ENCODE assay signal across 8 cellular contexts in genomic region chr7:39609462-39610149, GRCh38. TPM values are rescaled to one million over a fixed set of nuclear protein-coding genes. Genes with fewer than 3 reads are reported as not detected.
DNase-seq lines count a peak whose midpoint lies in the region; ATAC-seq and TF ChIP-seq lines count a peak whose summit lies in the region.

No MANE protein-coding gene starts in this region.

- TF ChIP-seq CTCF in fibroblast of villous mesenchyme (IDR thresholded peaks at IDR 0.05; ENCODE audit: insufficient read depth, low read depth, low read length) (peak; percentile 19), psoas muscle (IDR thresholded peaks at IDR 0.05) (no peak)

- H3K9me3 ChIP-seq in psoas muscle = no peaks in the 10 kb centered on the region

- H3K4me3 ChIP-seq in fibroblast of villous mesenchyme (ENCODE audit: low read depth, low read length) = peak overlapping the region; percentile 33
- H3K4me3 ChIP-seq in psoas muscle = peak overlapping the region; percentile 54

- H3K27ac ChIP-seq in psoas muscle = peak overlapping the region; percentile 61

- ATAC-seq in psoas muscle (peak in 2 of 4 donors; percentile 27 to 38), GM21786 (IDR thresholded peaks at IDR 0.05; ENCODE audit: unreplicated experiment) (no peak)

- whole genome bisulfite sequencing in psoas muscle, 3 donors = 13 to 21% (median 14%) methylated on average over 33 to 38 of the region's 38 CpGs

- no peaks in the 10 kb centered on the region for H3K4me1 ChIP-seq in psoas muscle

- intact Hi-C loops in psoas muscle (cut with DNase I) = no loop called here

- peak; percentile 35 for DNase-seq in activated CD4-positive, alpha-beta T cell treated with anti-CD3 and anti-CD28 coated beads for 48 hours
- no peak for DNase-seq in activated CD4-positive, alpha-beta T cell treated with anti-CD3 and anti-CD28 coated beads, Interleukin-2, amount 50 U/mL, for 4 hours
- peak; percentile 32 for DNase-seq in activated CD4-positive, CD25-positive, alpha-beta regulatory T cell treated with anti-CD3 and anti-CD28 coated beads, Interleukin-2, amount 50 U/mL, for 72 hours
- DNase-seq in fibroblast of villous mesenchyme (ENCODE audit: low read depth) = no peak
- DNase-seq in psoas muscle = peak in 1 of 2 donors; percentile 21
- no peak for DNase-seq in NCI-H1048 (lab: John Stamatoyannopoulos, UW)
- no peak for DNase-seq in COLO668 (lab: John Stamatoyannopoulos, UW; ENCODE audit: unreplicated experiment)

- H3K27me3 ChIP-seq in psoas muscle (ENCODE audit: insufficient read depth in 3 of 3, low read length in 2 of 3) = peaks cover 0 to 16% (median 4%) of the 10 kb centered on the region in 3 donors

- H3K36me3 ChIP-seq in psoas muscle (ENCODE audit: insufficient read depth in 1 of 2, low read depth in 1 of 2) = no peaks in the 10 kb centered on the region

RNA-seq across cellular contexts. Expression of gene RALA, which starts 13.8 kb away (rescaled TPM):
- total RNA-seq in fibroblast of villous mesenchyme (20.3 and 22.2 TPM in 2 replicates), psoas muscle (10 to 100 TPM; 15.7 to 19.3 (median 17.7) TPM)
- 10 to 100 TPM; 15.1 to 33.9 (median 28.7) TPM for polyA plus RNA-seq in psoas muscle

RNA-seq across cellular contexts. Expression of gene YAE1, which starts 43.4 kb away (rescaled TPM):
- 29.3 and 56.6 TPM in 2 replicates for total RNA-seq in fibroblast of villous mesenchyme
- total RNA-seq in psoas muscle = 10 to 100 TPM in 2 of 4 donors, 1 to 10 TPM in 2; 7.6 to 15.1 (median 9.9) TPM
- 10 to 100 TPM; 15.3 to 20.9 (median 17.2) TPM for polyA plus RNA-seq in psoas muscle

Comparison
In these comparisons a context has a peak if more than half of its experiments do, and no peak if none do; other contexts are left out.
1. DNase-seq: peak in activated CD4-positive, alpha-beta T cell treated with anti-CD3 and anti-CD28 coated beads for 48 hours (single experiment) and activated CD4-positive, CD25-positive, alpha-beta regulatory T cell treated with anti-CD3 and anti-CD28 coated beads, Interleukin-2, amount 50 U/mL, for 72 hours (single experiment); none in activated CD4-positive, alpha-beta T cell treated with anti-CD3 and anti-CD28 coated beads, Interleukin-2, amount 50 U/mL, for 4 hours (0 of 2), fibroblast of villous mesenchyme (single experiment), NCI-H1048 (single experiment) and COLO668 (single experiment).